ENCODE assay signal across 8 cellular contexts in genomic region chr19:58150328-58150921, GRCh38. TPM values are rescaled to one million over a fixed set of nuclear protein-coding genes. Genes with fewer than 3 reads are reported as not detected.
DNase-seq lines count a peak whose midpoint lies in the region; ATAC-seq and TF ChIP-seq lines count a peak whose summit lies in the region.

TSS of gene ZNF329 (minus strand) at chr19:58150789. CDS start at chr19:58129503, 21,286 bp downstream.

- H3K27ac Mint-ChIP-seq in activated T-helper 2 cell treated with anti-CD3 and anti-CD28 coated beads, Interferon-gamma antibody, Interleukin-2, Interleukin-4, amounts not matched to agents 10 μg/mL and 5 μg/mL and 100 μg/mL, durations not matched to agents 14 hours and 24 hours and 36 hours = peak within 1 kb of the TSS; percentile 75
- peak within 1 kb of the TSS; percentile 83 to 84 for H3K27ac Mint-ChIP-seq in natural killer cell
- peak within 1 kb of the TSS; percentile 95 for H3K27ac Mint-ChIP-seq in stimulated activated naive B cell treated with anti-CD40 and anti-IgM and Interleukin-4, amounts not matched to agents 10 μg/mL and 1 μg/mL and 100 μg/mL, for 72 hours

- no peaks in the 10 kb centered on the region for H3K36me3 ChIP-seq in HUES64 (ENCODE audit: insufficient read depth, low read length)

- H3K9me3 Mint-ChIP-seq in activated T-helper 2 cell treated with anti-CD3 and anti-CD28 coated beads, Interferon-gamma antibody, Interleukin-2, Interleukin-4, amounts not matched to agents 10 μg/mL and 5 μg/mL and 100 μg/mL, durations not matched to agents 14 hours and 24 hours and 36 hours = peaks cover 45% of the 10 kb centered on the region
- peaks cover 2 to 4% of the 10 kb centered on the region in 2 donors for H3K9me3 Mint-ChIP-seq in natural killer cell
- peaks cover 4 to 7% of the 10 kb centered on the region in 2 donors for H3K9me3 Mint-ChIP-seq in stimulated activated naive B cell treated with anti-CD40 and anti-IgM and Interleukin-4, amounts not matched to agents 10 μg/mL and 1 μg/mL and 100 μg/mL, for 72 hours

- peaks cover 26% of the 10 kb centered on the region for H3K9me3 ChIP-seq in HUES64 (ENCODE audit: insufficient read depth, low read depth, low read length)

- TF ChIP-seq CTCF in fibroblast of pulmonary artery (IDR thresholded peaks at IDR 0.05; ENCODE audit: low read length, missing control alignments) (no peak), natural killer cell (IDR thresholded peaks at IDR 0.05) (no peak)

- peak within 1 kb of the TSS; percentile 81 for H3K4me3 Mint-ChIP-seq in activated T-helper 2 cell treated with anti-CD3 and anti-CD28 coated beads, Interferon-gamma antibody, Interleukin-2, Interleukin-4, amounts not matched to agents 10 μg/mL and 5 μg/mL and 100 μg/mL, durations not matched to agents 14 hours and 24 hours and 36 hours (ENCODE audit: low read depth)
- H3K4me3 Mint-ChIP-seq in natural killer cell = peak within 1 kb of the TSS; percentile 90
- H3K4me3 Mint-ChIP-seq in stimulated activated naive B cell treated with anti-CD40 and anti-IgM and Interleukin-4, amounts not matched to agents 10 μg/mL and 1 μg/mL and 100 μg/mL, for 72 hours = peak within 1 kb of the TSS; percentile 92 to 94

- peak within 1 kb of the TSS; percentile 84 for H3K27ac ChIP-seq in HUES64 (ENCODE audit: low read depth, low read length)

- no peaks in the 10 kb centered on the region for H3K27me3 Mint-ChIP-seq in activated T-helper 2 cell treated with anti-CD3 and anti-CD28 coated beads, Interferon-gamma antibody, Interleukin-2, Interleukin-4, amounts not matched to agents 10 μg/mL and 5 μg/mL and 100 μg/mL, durations not matched to agents 14 hours and 24 hours and 36 hours (ENCODE audit: low read depth)
- no peaks in the 10 kb centered on the region for H3K27me3 Mint-ChIP-seq in natural killer cell (ENCODE audit: low read depth in 2 of 2)
- no peaks in the 10 kb centered on the region for H3K27me3 Mint-ChIP-seq in stimulated activated naive B cell treated with anti-CD40 and anti-IgM and Interleukin-4, amounts not matched to agents 10 μg/mL and 1 μg/mL and 100 μg/mL, for 72 hours

- WGBS in HUES64 = under 1% methylated on average over 62 of the region's 62 CpGs

- H3K9ac ChIP-seq in HUES64 (ENCODE audit: low read depth, low read length) = peak within 1 kb of the TSS; percentile 92

- H3K4me1 Mint-ChIP-seq in activated T-helper 2 cell treated with anti-CD3 and anti-CD28 coated beads, Interferon-gamma antibody, Interleukin-2, Interleukin-4, amounts not matched to agents 10 μg/mL and 5 μg/mL and 100 μg/mL, durations not matched to agents 14 hours and 24 hours and 36 hours (ENCODE audit: low read depth) = peaks cover 5% of the 10 kb centered on the region
- H3K4me1 Mint-ChIP-seq in natural killer cell = peaks cover 18 to 19% of the 10 kb centered on the region in 2 donors
- H3K4me1 Mint-ChIP-seq in stimulated activated naive B cell treated with anti-CD40 and anti-IgM and Interleukin-4, amounts not matched to agents 10 μg/mL and 1 μg/mL and 100 μg/mL, for 72 hours = peaks cover 9 to 38% of the 10 kb centered on the region in 2 donors

- no peaks in the 10 kb centered on the region; the same call in 1 of the 2 replicates for H3K4me1 ChIP-seq in HUES64 (ENCODE audit: insufficient read depth, low read length)

- ATAC-seq in GM19468 (IDR thresholded peaks at IDR 0.05; ENCODE audit: extremely low read depth, unreplicated experiment) (peak; percentile 67), natural killer cell (peak; percentile 63 to 76 (median 67))
- ATAC-seq in stimulated activated naive B cell treated with anti-CD40 and anti-IgM and Interleukin-4, amounts not matched to agents 10 μg/mL and 1 μg/mL and 100 μg/mL, for 72 hours (replicated peaks) = peak; percentile 80 to 83

- H3K27me3 ChIP-seq in HUES64 (ENCODE audit: insufficient read depth, low read length) = no peaks in the 10 kb centered on the region

- DNase-seq in C1 segment of cervical spinal cord (lab: John Stamatoyannopoulos, UW) (peak; percentile 16 to 90 (median 74)), RKO (ENCODE audit: low spot score) (peak; percentile 89), fibroblast of pulmonary artery (ENCODE audit: low read depth) (peak; percentile 85), natural killer cell (peak; percentile 95)
- peak; percentile 82 for DNase-seq in activated T-helper 2 cell treated with anti-CD3 and anti-CD28 coated beads, Interferon-gamma antibody, Interleukin-2, Interleukin-4, amounts not matched to agents 10 μg/mL and 5 μg/mL and 100 μg/mL, durations not matched to agents 14 hours and 24 hours and 36 hours (ENCODE audit: low spot score)
- DNase-seq in stimulated activated naive B cell treated with anti-CD40 and anti-IgM and Interleukin-4, amounts not matched to agents 10 μg/mL and 1 μg/mL and 100 μg/mL, for 72 hours = peak; percentile 92

- H3K4me3 ChIP-seq in HUES64 (ENCODE audit: low read length) = peak within 1 kb of the TSS; percentile 97
- peak within 1 kb of the TSS; percentile 94 for H3K4me3 ChIP-seq in fibroblast of pulmonary artery (replicated peaks; ENCODE audit: low read depth, low read length)

- intact Hi-C loops in activated T-helper 2 cell treated with anti-CD3 and anti-CD28 coated beads, Interferon-gamma antibody, Interleukin-2, Interleukin-4, amounts not matched to agents 10 μg/mL and 5 μg/mL and 100 μg/mL, durations not matched to agents 14 hours and 24 hours and 36 hours (cut with micrococcal nuclease) = loop anchor here (10.0 kb wide), 3 partner anchors 406 to 1756 kb away; partner anchors contain the start of genes ZNF582 and ZNF776
- intact Hi-C loops in natural killer cell (cut with micrococcal nuclease) = loop anchor here (2.0 to 10.0 kb wide), 4 partner anchors 52 to 1046 kb away; partner anchors contain the start of genes ZNF606, ZNF772 and ZSCAN18

- H3K36me3 Mint-ChIP-seq in activated T-helper 2 cell treated with anti-CD3 and anti-CD28 coated beads, Interferon-gamma antibody, Interleukin-2, Interleukin-4, amounts not matched to agents 10 μg/mL and 5 μg/mL and 100 μg/mL, durations not matched to agents 14 hours and 24 hours and 36 hours (ENCODE audit: low read depth) = peaks cover 23% of the 10 kb centered on the region
- peaks cover 5% of the 10 kb centered on the region for H3K36me3 Mint-ChIP-seq in natural killer cell
- H3K36me3 Mint-ChIP-seq in stimulated activated naive B cell treated with anti-CD40 and anti-IgM and Interleukin-4, amounts not matched to agents 10 μg/mL and 1 μg/mL and 100 μg/mL, for 72 hours = peaks cover 13 to 18% of the 10 kb centered on the region in 2 donors

RNA-seq across cellular contexts. Expression of gene ZNF329, which starts in this region (rescaled TPM):
- polyA plus RNA-seq in HUES64 (2013, experiment 1 of 2) = 6.1 TPM
- polyA plus RNA-seq in HUES64 (2013, experiment 2 of 2) = 8.6 TPM
- total RNA-seq in activated T-helper 2 cell treated with anti-CD3 and anti-CD28 coated beads, Interferon-gamma antibody, Interleukin-2, Interleukin-4, amounts not matched to agents 10 μg/mL and 5 μg/mL and 100 μg/mL, durations not matched to agents 14 hours and 24 hours and 36 hours = 2.0 and 2.1 TPM in 2 replicates
- total RNA-seq in natural killer cell = 10 to 100 TPM; 13.0 to 14.9 (median 14.4) TPM

Comparison
In these comparisons a context has a peak if more than half of its experiments do, and no peak if none do; other contexts are left out.
1. Peak in every context shown above with its lines: DNase-seq, ATAC-seq, H3K4me3 ChIP-seq and H3K27ac ChIP-seq.